In genomic region chr19:50531171-50531612, GRCh38 we compare ENCODE assay signal across 1 cellular context.
A peak's percentile ranks its signal among the peaks of the same experiment; 100 is the strongest.
TF ChIP-seq lines count a peak whose summit lies in the region.

No MANE protein-coding gene starts in this region.

TF ChIP-seq in K562, 482 proteins besides CTCF, POLR2A, EP300 and RAD21:
- no peak for TF ChIP-seq ELK3 (CRISPR knock-in tag; IDR thresholded peaks at IDR 0.05)
- 0 out of 2 replicates have a peak, but pooled peaks have one; percentile 19 for TF ChIP-seq MAFG (tag; conservative IDR thresholded peaks at IDR 0.05)
- no peak for TF ChIP-seq ELF2 (CRISPR knock-in tag; IDR thresholded peaks at IDR 0.05)
- no peak for TF ChIP-seq E2F1 (CRISPR knock-in tag; IDR thresholded peaks at IDR 0.05)
- TF ChIP-seq NR2C2 (CRISPR knock-in tag; IDR thresholded peaks at IDR 0.05) = no peak
- no peak for TF ChIP-seq NR2C2 (tag; IDR thresholded peaks at IDR 0.05)
- TF ChIP-seq, protein P1, sequence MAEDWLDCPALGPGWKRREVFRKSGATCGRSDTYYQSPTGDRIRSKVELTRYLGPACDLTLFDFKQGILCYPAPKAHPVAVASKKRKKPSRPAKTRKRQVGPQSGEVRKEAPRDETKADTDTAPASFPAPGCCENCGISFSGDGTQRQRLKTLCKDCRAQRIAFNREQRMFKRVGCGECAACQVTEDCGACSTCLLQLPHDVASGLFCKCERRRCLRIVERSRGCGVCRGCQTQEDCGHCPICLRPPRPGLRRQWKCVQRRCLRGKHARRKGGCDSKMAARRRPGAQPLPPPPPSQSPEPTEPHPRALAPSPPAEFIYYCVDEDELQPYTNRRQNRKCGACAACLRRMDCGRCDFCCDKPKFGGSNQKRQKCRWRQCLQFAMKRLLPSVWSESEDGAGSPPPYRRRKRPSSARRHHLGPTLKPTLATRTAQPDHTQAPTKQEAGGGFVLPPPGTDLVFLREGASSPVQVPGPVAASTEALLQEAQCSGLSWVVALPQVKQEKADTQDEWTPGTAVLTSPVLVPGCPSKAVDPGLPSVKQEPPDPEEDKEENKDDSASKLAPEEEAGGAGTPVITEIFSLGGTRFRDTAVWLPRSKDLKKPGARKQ (CRISPR knock-in tag; IDR thresholded peaks at IDR 0.05) = no peak
- no peak for TF ChIP-seq SP2 (IDR thresholded peaks at IDR 0.05; ENCODE audit: extremely low read depth, low read depth, low read length, poor library complexity, severe bottlenecking)
- no peak for TF ChIP-seq YBX1 (IDR thresholded peaks at IDR 0.05)
- no peak for TF ChIP-seq COPS2 (conservative IDR thresholded peaks at IDR 0.05)
- no peak for TF ChIP-seq ZBTB43 (CRISPR knock-in tag; IDR thresholded peaks at IDR 0.05)
- peak; percentile 35; the same call in 1 of the 2 replicates for TF ChIP-seq BHLHE40 (IDR thresholded peaks at IDR 0.05; ENCODE audit: low read length)
- peak; percentile 61 for TF ChIP-seq NFE2 (IDR thresholded peaks at IDR 0.05; ENCODE audit: low read depth)
- TF ChIP-seq ZNF146 (CRISPR knock-in tag; IDR thresholded peaks at IDR 0.05; ENCODE audit: unreplicated experiment) = no peak
- TF ChIP-seq CBX8 (IDR thresholded peaks at IDR 0.05; ENCODE audit: borderline replicate concordance, extremely low read depth, low read depth, low read length, poor library complexity, severe bottlenecking) = no peak
- no peak for TF ChIP-seq CEBPB (tag; IDR thresholded peaks at IDR 0.05)
- TF ChIP-seq, protein P2, sequence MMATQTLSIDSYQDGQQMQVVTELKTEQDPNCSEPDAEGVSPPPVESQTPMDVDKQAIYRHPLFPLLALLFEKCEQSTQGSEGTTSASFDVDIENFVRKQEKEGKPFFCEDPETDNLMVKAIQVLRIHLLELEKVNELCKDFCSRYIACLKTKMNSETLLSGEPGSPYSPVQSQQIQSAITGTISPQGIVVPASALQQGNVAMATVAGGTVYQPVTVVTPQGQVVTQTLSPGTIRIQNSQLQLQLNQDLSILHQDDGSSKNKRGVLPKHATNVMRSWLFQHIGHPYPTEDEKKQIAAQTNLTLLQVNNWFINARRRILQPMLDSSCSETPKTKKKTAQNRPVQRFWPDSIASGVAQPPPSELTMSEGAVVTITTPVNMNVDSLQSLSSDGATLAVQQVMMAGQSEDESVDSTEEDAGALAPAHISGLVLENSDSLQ (IDR thresholded peaks at IDR 0.05) = peak; percentile 38; the same call in 1 of the 2 replicates
- no peak for TF ChIP-seq ELF1 (tag; IDR thresholded peaks at IDR 0.05)
- no peak for TF ChIP-seq GATAD2B (IDR thresholded peaks at IDR 0.05; ENCODE audit: borderline replicate concordance)
- no peak for TF ChIP-seq ZNF121 (CRISPR knock-in tag; conservative IDR thresholded peaks at IDR 0.05)
- TF ChIP-seq TBP (optimal IDR thresholded peaks at IDR 0.05; ENCODE audit: low read depth, low read length) = no peak
- TF ChIP-seq, protein P3, sequence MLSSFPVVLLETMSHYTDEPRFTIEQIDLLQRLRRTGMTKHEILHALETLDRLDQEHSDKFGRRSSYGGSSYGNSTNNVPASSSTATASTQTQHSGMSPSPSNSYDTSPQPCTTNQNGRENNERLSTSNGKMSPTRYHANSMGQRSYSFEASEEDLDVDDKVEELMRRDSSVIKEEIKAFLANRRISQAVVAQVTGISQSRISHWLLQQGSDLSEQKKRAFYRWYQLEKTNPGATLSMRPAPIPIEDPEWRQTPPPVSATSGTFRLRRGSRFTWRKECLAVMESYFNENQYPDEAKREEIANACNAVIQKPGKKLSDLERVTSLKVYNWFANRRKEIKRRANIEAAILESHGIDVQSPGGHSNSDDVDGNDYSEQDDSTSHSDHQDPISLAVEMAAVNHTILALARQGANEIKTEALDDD (IDR thresholded peaks at IDR 0.05) = no peak
- TF ChIP-seq, protein P4, sequence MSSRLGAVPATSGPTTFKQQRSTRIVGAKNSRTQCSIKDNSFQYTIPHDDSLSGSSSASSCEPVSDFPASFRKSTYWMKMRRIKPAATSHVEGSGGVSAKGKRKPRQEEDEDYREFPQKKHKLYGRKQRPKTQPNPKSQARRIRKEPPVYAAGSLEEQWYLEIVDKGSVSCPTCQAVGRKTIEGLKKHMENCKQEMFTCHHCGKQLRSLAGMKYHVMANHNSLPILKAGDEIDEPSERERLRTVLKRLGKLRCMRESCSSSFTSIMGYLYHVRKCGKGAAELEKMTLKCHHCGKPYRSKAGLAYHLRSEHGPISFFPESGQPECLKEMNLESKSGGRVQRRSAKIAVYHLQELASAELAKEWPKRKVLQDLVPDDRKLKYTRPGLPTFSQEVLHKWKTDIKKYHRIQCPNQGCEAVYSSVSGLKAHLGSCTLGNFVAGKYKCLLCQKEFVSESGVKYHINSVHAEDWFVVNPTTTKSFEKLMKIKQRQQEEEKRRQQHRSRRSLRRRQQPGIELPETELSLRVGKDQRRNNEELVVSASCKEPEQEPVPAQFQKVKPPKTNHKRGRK (tag; IDR thresholded peaks at IDR 0.05) = no peak
- no peak for TF ChIP-seq ZBTB11 (CRISPR knock-in tag; IDR thresholded peaks at IDR 0.05)
- peak; percentile 16; the same call in 1 of the 2 replicates for TF ChIP-seq C11orf30 (IDR thresholded peaks at IDR 0.05; ENCODE audit: low read depth)
- TF ChIP-seq NRF1 (conservative IDR thresholded peaks at IDR 0.05 in 1 of 2, IDR thresholded peaks at IDR 0.05 in 1 of 2) = 0 out of 4 replicates have a peak, but pooled peaks have one; percentile 21 to 32
- TF ChIP-seq FOXK2 (conservative IDR thresholded peaks at IDR 0.05 in 1 of 2, IDR thresholded peaks at IDR 0.05 in 1 of 2; ENCODE audit: low read depth in 2 of 2) = no peak
- TF ChIP-seq GABPA (tag; conservative IDR thresholded peaks at IDR 0.05; ENCODE audit: low read depth) = no peak
